8 cellular contexts compared by ENCODE assay signal in genomic region chr2:96763511-96764252, GRCh38. TPM values are rescaled to one million over a fixed set of nuclear protein-coding genes. Genes with fewer than 3 reads are reported as not detected.
A peak's percentile ranks its signal among the peaks of the same experiment; 100 is the strongest.
DNase-seq lines count a peak whose midpoint lies in the region; TF ChIP-seq lines count a peak whose summit lies in the region.

No MANE protein-coding gene starts in this region.

- H3K27me3 ChIP-seq in BE2C (no peaks in the 10 kb centered on the region), SK-N-SH (ENCODE audit: insufficient read depth) (no peaks in the 10 kb centered on the region), endocrine pancreas (ENCODE audit: control insufficient read depth, insufficient read depth, low read length) (no peaks in the 10 kb centered on the region)

- H3K79me2 ChIP-seq in SK-N-SH (ENCODE audit: insufficient read depth): peaks cover 7% of the 10 kb centered on the region; the same call in 1 of the 2 replicates

- H3K27ac Mint-ChIP-seq in nephron: peak overlapping the region; percentile 55 to 64 (median 58)

- peak; percentile 28; the same call in 1 of the 2 replicates for TF ChIP-seq RAD21 in SK-N-SH (IDR thresholded peaks at IDR 0.05; ENCODE audit: low read length)

- H3K9ac ChIP-seq in SK-N-SH (0 out of 2 replicates have a peak overlapping the region, but pooled peaks have one; percentile 21), endocrine pancreas (ENCODE audit: control insufficient read depth, insufficient read depth, low read length) (peak overlapping the region; percentile 32)

- CTCF ChIA-PET in SK-N-SH (lab: Yijun Ruan, JAX): interaction anchor here (0.6 to 6.8 kb wide), 28 partner anchors 10 to 485 kb away, joined by 3 to 58 read pairs (median 3); partner anchors contain the start of genes ANKRD39, KANSL3 and LMAN2L

- no peak for TF ChIP-seq EP300 in SK-N-SH (IDR thresholded peaks at IDR 0.05; ENCODE audit: borderline replicate concordance in 1 of 2, low read depth in 1 of 2, low read length in 1 of 2)

- H3K4me1 Mint-ChIP-seq in nephron: peaks cover 54% of the 10 kb centered on the region

- peak overlapping the region; percentile 75 to 88 (median 81) for H3K4me3 Mint-ChIP-seq in nephron

- peaks cover 4% of the 10 kb centered on the region for H3K36me3 Mint-ChIP-seq in nephron (ENCODE audit: low read depth)

- intact Hi-C loops in posterior vena cava (cut with DNase I): no loop called here

- no peaks in the 10 kb centered on the region for H3K9me3 Mint-ChIP-seq in nephron

- no peaks in the 10 kb centered on the region for H3K27me3 Mint-ChIP-seq in nephron (ENCODE audit: low read depth)

- H3K4me1 ChIP-seq in BE2C (no peaks in the 10 kb centered on the region), SK-N-SH (ENCODE audit: control insufficient read depth in 1 of 2, insufficient read depth in 2 of 2, low read depth in 1 of 2, low read length in 1 of 2) (peaks cover 16 to 38% of the 10 kb centered on the region in 2 experiments; a peak in 2 of 4 replicates), endocrine pancreas (ENCODE audit: control insufficient read depth, insufficient read depth, low read length) (no peaks in the 10 kb centered on the region)

- no peaks in the 10 kb centered on the region for H3K36me3 ChIP-seq in BE2C
- H3K36me3 ChIP-seq in SK-N-SH (replicated peaks in 1 of 2; ENCODE audit: control insufficient read depth in 1 of 2, insufficient read depth in 2 of 2, low read length in 1 of 2): no peaks in the 10 kb centered on the region
- no peaks in the 10 kb centered on the region for H3K36me3 ChIP-seq in endocrine pancreas (ENCODE audit: control insufficient read depth, insufficient read depth, low read length)

- peaks cover 3% of the 10 kb centered on the region for H3F3A ChIP-seq in SK-N-SH (replicated peaks; ENCODE audit: insufficient read depth)

- H3K27ac ChIP-seq in SK-N-SH (ENCODE audit: low read depth in 2 of 2, low read length in 1 of 2): peak overlapping the region in 1 of 2 experiments; percentile 53; a peak in 2 of 4 replicates

- peak overlapping the region; percentile 96 for H3K4me2 ChIP-seq in SK-N-SH

- no peaks in the 10 kb centered on the region for H3K9me2 ChIP-seq in SK-N-SH

- peak; percentile 38 for TF ChIP-seq CTCF in BE2C (IDR thresholded peaks at IDR 0.05; ENCODE audit: low read depth, low read length)
- peak; percentile 85 for TF ChIP-seq CTCF in GM12875 (IDR thresholded peaks at IDR 0.05; ENCODE audit: borderline replicate concordance, insufficient read depth, low read depth, low read length)
- peak; percentile 57 for TF ChIP-seq CTCF in SK-N-SH (IDR thresholded peaks at IDR 0.05)
- TF ChIP-seq CTCF in nephron (IDR thresholded peaks at IDR 0.05; ENCODE audit: unreplicated experiment in 3 of 3): peak; percentile 44 to 47 (median 46)

- H3K9me3 ChIP-seq in BE2C (no peaks in the 10 kb centered on the region), SK-N-SH (no peaks in the 10 kb centered on the region), endocrine pancreas (ENCODE audit: control insufficient read depth, low read length) (no peaks in the 10 kb centered on the region)

- peak overlapping the region; percentile 21 for H3K4me3 ChIP-seq in BE2C (ENCODE audit: low read depth, low read length)
- H3K4me3 ChIP-seq in GM12875 (ENCODE audit: low read depth, low read length): peak overlapping the region; percentile 44
- H3K4me3 ChIP-seq in SK-N-SH (ENCODE audit: low read depth in 2 of 2, low read length in 1 of 2): peak overlapping the region; percentile 32 to 74
- H3K4me3 ChIP-seq in endocrine pancreas (ENCODE audit: control insufficient read depth, insufficient read depth, low read length): peak overlapping the region; percentile 76

- POLR2A ChIA-PET in SK-N-SH (lab: Yijun Ruan, JAX): no interaction called here

- peak overlapping the region; percentile 69 for H2AFZ ChIP-seq in SK-N-SH (ENCODE audit: low read depth)

- WGBS in SK-N-SH (ENCODE audit: low lambda C conversion rate): 75% methylated on average over 4 of the region's 7 CpGs

- no peaks in the 10 kb centered on the region for H4K20me1 ChIP-seq in SK-N-SH (ENCODE audit: insufficient read depth)

- DNase-seq in BE2C: no peak
- DNase-seq in SK-N-SH: peak; percentile 76
- DNase-seq in posterior vena cava (ENCODE audit: low spot score): no peak
- no peak for DNase-seq in kidney glomerular epithelial cell (lab: John Stamatoyannopoulos, UW)
- DNase-seq in SW 1271 (lab: John Stamatoyannopoulos, UW): no peak

TF ChIP-seq in SK-N-SH, 30 proteins besides CTCF, POLR2A, EP300 and RAD21:
- TF ChIP-seq MAX (IDR thresholded peaks at IDR 0.05; ENCODE audit: low read depth): no peak
- TF ChIP-seq CHD2 (IDR thresholded peaks at IDR 0.05; ENCODE audit: low read length, partially characterized antibody): peak; percentile 17

RNA-seq across cellular contexts. Expression of gene CNNM4, which starts 3.0 kb away (rescaled TPM):
- 4.6 TPM for polyA plus RNA-seq in BE2C (2012; ENCODE audit: insufficient read depth, insufficient read length, low read depth)
- 5.5 TPM in 2 replicates for polyA plus RNA-seq in SK-N-SH (2012; rRNA removed)
- polyA plus RNA-seq in SK-N-SH (2012; cell fraction: cytosol; rRNA removed): 2.9 and 3.9 TPM in 2 replicates
- 5.9 and 6.8 TPM in 2 replicates for polyA plus RNA-seq in SK-N-SH (2012; cell fraction: nucleus; rRNA removed)
- 1 to 10 TPM; 3.4 to 4.0 TPM for total RNA-seq in posterior vena cava

RNA-seq across cellular contexts. Expression of gene LMAN2L, which starts 23.8 kb away (rescaled TPM):
- 6.1 TPM for polyA plus RNA-seq in BE2C (2012; ENCODE audit: insufficient read depth, insufficient read length, low read depth)
- polyA plus RNA-seq in SK-N-SH (2012; rRNA removed): 17.7 and 21.9 TPM in 2 replicates
- polyA plus RNA-seq in SK-N-SH (2012; cell fraction: cytosol; rRNA removed): 15.2 and 18.0 TPM in 2 replicates
- 10.8 and 21.8 TPM in 2 replicates for polyA plus RNA-seq in SK-N-SH (2012; cell fraction: nucleus; rRNA removed)
- 10 to 100 TPM in 1 of 2 donors, 1 to 10 TPM in 1; 9.0 to 14.5 TPM for total RNA-seq in posterior vena cava

RNA-seq across cellular contexts. Expression of gene CNNM3, which starts 52.4 kb away (rescaled TPM):
- polyA plus RNA-seq in BE2C (2012; ENCODE audit: insufficient read depth, insufficient read length, low read depth): 17.9 TPM
- polyA plus RNA-seq in SK-N-SH (2012; rRNA removed): 9.3 and 14.7 TPM in 2 replicates
- polyA plus RNA-seq in SK-N-SH (2012; cell fraction: cytosol; rRNA removed): 5.6 and 7.1 TPM in 2 replicates
- polyA plus RNA-seq in SK-N-SH (2012; cell fraction: nucleus; rRNA removed): 15.2 and 18.5 TPM in 2 replicates
- total RNA-seq in posterior vena cava: 1 to 10 TPM; 6.2 to 8.0 TPM

Comparison
In these comparisons a context has a peak if more than half of its experiments do, and no peak if none do; other contexts are left out.
1. H3K4me3 ChIP-seq: peak in every context shown above with its lines; median percentile 76 in endocrine pancreas; 53 in SK-N-SH; 44 in GM12875; 21 in BE2C.